10 cellular contexts compared by ENCODE assay signal in genomic region chr14:103136388-103137271, GRCh38. TPM values are rescaled to one million over a fixed set of nuclear protein-coding genes. Genes with fewer than 3 reads are reported as not detected.
A peak's percentile ranks its signal among the peaks of the same experiment; 100 is the strongest.
DNase-seq lines count a peak whose midpoint lies in the region; ATAC-seq and TF ChIP-seq lines count a peak whose summit lies in the region.
"Had no signal": no experiment of that assay in that cellular context is flagged by ENCODE, and none has a peak within 500 bp of the region (broad histone marks: within the 10 kb centered on the region; RNA-seq: fewer than 3 reads in every experiment).

No MANE protein-coding gene starts in this region.

- peak; percentile 57 for ATAC-seq in WTC11
- ATAC-seq in right cardiac atrium: peak; percentile 18 to 21
- ATAC-seq in HG03097 (IDR thresholded peaks at IDR 0.05; ENCODE audit: low FRiP score, unreplicated experiment): no peak

- intact Hi-C loops in right cardiac atrium (cut with DNase I): no loop called here
- intact Hi-C loops in OCI-LY7 (cut with micrococcal nuclease; ENCODE audit: unreplicated experiment): no loop called here

- TF ChIP-seq CTCF in WTC11 (IDR thresholded peaks at IDR 0.05) (no peak), smooth muscle cell (IDR thresholded peaks at IDR 0.05; ENCODE audit: borderline replicate concordance, insufficient read depth, poor library complexity, severe bottlenecking) (no peak), OCI-LY7 (conservative IDR thresholded peaks at IDR 0.05; ENCODE audit: low read length) (no peak)

- H3K79me2 ChIP-seq in smooth muscle cell (ENCODE audit: low read depth) (no peaks in the 10 kb centered on the region), OCI-LY7 (ENCODE audit: insufficient read depth, low read depth, low read length) (no peaks in the 10 kb centered on the region)

- H3K27ac ChIP-seq in right cardiac atrium (ENCODE audit: low read length) (no peak overlapping the region), smooth muscle cell (ENCODE audit: low read depth) (peak overlapping the region; percentile 96), OCI-LY7 (ENCODE audit: low read depth, low read length, poor library complexity, severe bottlenecking) (no peak overlapping the region)
- H3K27ac ChIP-seq: HL-60 had no signal

- H3K9me3 Mint-ChIP-seq in WTC11: no peaks in the 10 kb centered on the region

- no peaks in the 10 kb centered on the region for H3K9me2 ChIP-seq in OCI-LY7 (ENCODE audit: insufficient read depth, low read length)

- 73% methylated on average over 20 of the region's 20 CpGs for WGBS in right cardiac atrium
- 19% methylated on average over 20 of the region's 20 CpGs for WGBS in smooth muscle cell (ENCODE audit: low lambda C conversion rate)

- H3K36me3 Mint-ChIP-seq in WTC11: peaks cover 5% of the 10 kb centered on the region; the same call in 1 of the 2 replicates

- no TSS peak for BruUV-seq in OCI-LY7 (replicated peaks; lab: Mats Ljungman, UMichigan)

- H3K9me3 ChIP-seq in right cardiac atrium (ENCODE audit: control insufficient read depth, low read length) (no peaks in the 10 kb centered on the region), smooth muscle cell (replicated peaks; ENCODE audit: low read depth) (no peaks in the 10 kb centered on the region), OCI-LY7 (ENCODE audit: low read length) (no peaks in the 10 kb centered on the region)

- POLR2A ChIA-PET in HEK293T (lab: Yijun Ruan, JAX): interaction anchor here (0.9 kb wide), 1 partner anchor 248 kb away, joined by 3 read pairs; the partner anchor contains the start of gene MARK3
- POLR2A ChIA-PET in WTC11 (lab: Charles Lee): interaction anchor here (0.9 to 2.2 kb wide), 4 partner anchors 10 to 145 kb away, joined by 3 to 5 read pairs (median 4); no protein-coding TSS in a partner anchor
- POLR2A ChIA-PET in OCI-LY7 (lab: Charles Lee): interaction anchor here (0.6 kb wide), 2 partner anchors 707 to 878 kb away, joined by 3 to 8 read pairs; no protein-coding TSS in a partner anchor

- H3K27ac Mint-ChIP-seq in WTC11: 0 out of 2 replicates have a peak overlapping the region, but pooled peaks have one; percentile 6

- H3K27me3 ChIP-seq in right cardiac atrium (ENCODE audit: control insufficient read depth, insufficient read depth) (no peaks in the 10 kb centered on the region), smooth muscle cell (ENCODE audit: low read depth) (no peaks in the 10 kb centered on the region)

- peaks cover 3% of the 10 kb centered on the region for H3K4me1 ChIP-seq in right cardiac atrium (ENCODE audit: control insufficient read depth, insufficient read depth, low read length)
- H3K4me1 ChIP-seq in smooth muscle cell (ENCODE audit: low read depth): peaks cover 25% of the 10 kb centered on the region
- H3K4me1 ChIP-seq in OCI-LY7 (ENCODE audit: insufficient read depth, low read length, poor library complexity, severe bottlenecking): peaks cover 26% of the 10 kb centered on the region

- CTCF ChIA-PET in HEK293T (lab: Yijun Ruan, JAX): interaction anchor here (0.6 to 3.1 kb wide), 3 partner anchors 13 to 382 kb away, joined by 3 to 15 read pairs (median 3); no protein-coding TSS in a partner anchor
- CTCF ChIA-PET in WTC11 (lab: Charles Lee): interaction anchor here (1.4 to 6.7 kb wide), 5 partner anchors 10 to 145 kb away, joined by 8 to 126 read pairs (median 13); no protein-coding TSS in a partner anchor
- CTCF ChIA-PET in OCI-LY7 (lab: Charles Lee; ENCODE audit: unreplicated experiment): interaction anchor here (0.8 kb wide), 1 partner anchor 32 kb away, joined by 3 read pairs; no protein-coding TSS in a partner anchor

- H3K4me3 ChIP-seq in right cardiac atrium (ENCODE audit: low read length) (no peak overlapping the region), smooth muscle cell (no peak overlapping the region), OCI-LY7 (ENCODE audit: low read depth, low read length, poor library complexity, severe bottlenecking) (no peak overlapping the region)

- H3F3A ChIP-seq in smooth muscle cell (ENCODE audit: low read depth): peaks cover 28% of the 10 kb centered on the region

- no peak overlapping the region for H3K4me3 Mint-ChIP-seq in WTC11

- H3K27me3 Mint-ChIP-seq in WTC11 (ENCODE audit: low read depth): peaks cover 21% of the 10 kb centered on the region

- no peaks in the 10 kb centered on the region for H3K36me3 ChIP-seq in smooth muscle cell (ENCODE audit: low read depth)
- H3K36me3 ChIP-seq in OCI-LY7 (ENCODE audit: insufficient read depth, low read length): no peaks in the 10 kb centered on the region

- peak overlapping the region; percentile 84 for H3K9ac ChIP-seq in smooth muscle cell (ENCODE audit: low read depth)

- DNase-seq in HEK293T (ENCODE audit: extremely low spot score) (no peak), WTC11 (ENCODE audit: low spot score) (peak; percentile 71), right cardiac atrium (peak in 2 of 3 donors; percentile 55 to 73), smooth muscle cell (lab: John Stamatoyannopoulos, UW; ENCODE audit: unreplicated experiment) (no peak), GF-D8 (lab: John Stamatoyannopoulos, UW) (no peak), OCI-LY7 (ENCODE audit: low spot score) (no peak)
- DNase-seq in activated effector memory CD4-positive, alpha-beta T cell treated with Interleukin-2 at 50 U/mL for 16 hours: no peak

- no peak overlapping the region for H2AFZ ChIP-seq in smooth muscle cell (ENCODE audit: low read depth)
- H2AFZ ChIP-seq in OCI-LY7 (ENCODE audit: low read length): no peak overlapping the region

- peaks cover 31% of the 10 kb centered on the region for H3K4me1 Mint-ChIP-seq in WTC11

- H4K20me1 ChIP-seq in smooth muscle cell (ENCODE audit: low read depth) (no peaks in the 10 kb centered on the region), OCI-LY7 (ENCODE audit: insufficient read depth, low read length) (no peaks in the 10 kb centered on the region; the same call in 1 of the 2 replicates)

- H3K4me2 ChIP-seq in smooth muscle cell: peak overlapping the region; percentile 73
- no peak overlapping the region for H3K4me2 ChIP-seq in OCI-LY7 (ENCODE audit: low read length)

TF ChIP-seq in HEK293T, 16 proteins besides CTCF, POLR2A, EP300 and RAD21:
- TF ChIP-seq ARNT (IDR thresholded peaks at IDR 0.05): no peak
- TF ChIP-seq L3MBTL2 (conservative IDR thresholded peaks at IDR 0.05): 0 out of 2 replicates have a peak, but pooled peaks have one; percentile 23

TF ChIP-seq in WTC11, 78 proteins besides CTCF, POLR2A, EP300 and RAD21:
- TF ChIP-seq ZNF263 (CRISPR knock-in tag; IDR thresholded peaks at IDR 0.05; ENCODE audit: low read depth) (peak; percentile 90; the same call in 1 of the 2 replicates), ZNF121 (CRISPR knock-in tag; IDR thresholded peaks at IDR 0.05) (peak; percentile 64; the same call in 1 of the 2 replicates), ZNF512 (CRISPR knock-in tag; IDR thresholded peaks at IDR 0.05; ENCODE audit: borderline replicate concordance) (no peak)
TF ChIP-seq in WTC11: peak in this region for 2.

RNA-seq across cellular contexts. Expression of gene TNFAIP2, which starts 13.4 kb away (rescaled TPM):
- 19.6 to 25.2 TPM (median 24.1 TPM) in 3 replicates for total RNA-seq in WTC11 (2021)
- 10 to 100 TPM; 41.5 to 51.3 (median 49.4) TPM for total RNA-seq in right cardiac atrium
- polyA plus RNA-seq in right cardiac atrium: 46.7 TPM
- 35.7 and 46.5 TPM in 2 replicates for total RNA-seq in smooth muscle cell
- polyA plus RNA-seq in smooth muscle cell: 57.7 and 76.5 TPM in 2 replicates
- not detected in 2 replicates for total RNA-seq in OCI-LY7 (2014; rRNA removed; shearing (Covaris generic))
- not detected in 2 replicates for total RNA-seq in OCI-LY7 (2022)

RNA-seq across cellular contexts. Expression of gene EXOC3L4, which starts 42.1 kb away (rescaled TPM):
- 0.21 to 0.42 TPM (median 0.30 TPM) in 3 replicates for total RNA-seq in WTC11 (2021)
- 1 to 10 TPM in 3 of 4 donors, under 1 TPM in 1; 0.63 to 2.5 (median 1.1) TPM for total RNA-seq in right cardiac atrium
- 1.4 TPM for polyA plus RNA-seq in right cardiac atrium
- total RNA-seq in smooth muscle cell: not detected in 2 replicates
- not detected in 2 replicates for polyA plus RNA-seq in smooth muscle cell
- total RNA-seq in OCI-LY7 (2014; rRNA removed; shearing (Covaris generic)): not detected in 2 replicates
- not detected in 2 replicates for total RNA-seq in OCI-LY7 (2022)
- total RNA-seq: glomerular endothelial cell had no signal

RNA-seq across cellular contexts. Expression of gene LBHD2, which starts 52.6 kb away (rescaled TPM):
- total RNA-seq in WTC11 (2021) (not detected in 3 replicates), right cardiac atrium (not detected), smooth muscle cell (not detected in 2 replicates), OCI-LY7 (2022) (not detected in 2 replicates)
- polyA plus RNA-seq in right cardiac atrium (not detected), smooth muscle cell (not detected in 2 replicates)
- total RNA-seq in OCI-LY7 (2014; rRNA removed; shearing (Covaris generic)): not detected in 2 replicates
- total RNA-seq: glomerular endothelial cell had no signal

Comparison
In these comparisons a context has a peak if more than half of its experiments do, and no peak if none do; other contexts are left out.
1. DNase-seq: peak in WTC11 (single experiment) and right cardiac atrium (2 of 3); none in HEK293T (single experiment), smooth muscle cell (single experiment), activated effector memory CD4-positive, alpha-beta T cell treated with Interleukin-2 at 50 U/mL for 16 hours (single experiment), GF-D8 (single experiment) and OCI-LY7 (single experiment).
2. RNA of gene TNFAIP2, which starts 13.4 kb away (total RNA-seq): 41.5 to 51.3 TPM in right cardiac atrium, 35.7 to 46.5 TPM in smooth muscle cell and 19.6 to 25.2 TPM in WTC11; not detected in OCI-LY7; every median in the first group is over 10 times any median in the second.